ENCODE assay signal across 10 cellular contexts in the genomic region with DNA sequence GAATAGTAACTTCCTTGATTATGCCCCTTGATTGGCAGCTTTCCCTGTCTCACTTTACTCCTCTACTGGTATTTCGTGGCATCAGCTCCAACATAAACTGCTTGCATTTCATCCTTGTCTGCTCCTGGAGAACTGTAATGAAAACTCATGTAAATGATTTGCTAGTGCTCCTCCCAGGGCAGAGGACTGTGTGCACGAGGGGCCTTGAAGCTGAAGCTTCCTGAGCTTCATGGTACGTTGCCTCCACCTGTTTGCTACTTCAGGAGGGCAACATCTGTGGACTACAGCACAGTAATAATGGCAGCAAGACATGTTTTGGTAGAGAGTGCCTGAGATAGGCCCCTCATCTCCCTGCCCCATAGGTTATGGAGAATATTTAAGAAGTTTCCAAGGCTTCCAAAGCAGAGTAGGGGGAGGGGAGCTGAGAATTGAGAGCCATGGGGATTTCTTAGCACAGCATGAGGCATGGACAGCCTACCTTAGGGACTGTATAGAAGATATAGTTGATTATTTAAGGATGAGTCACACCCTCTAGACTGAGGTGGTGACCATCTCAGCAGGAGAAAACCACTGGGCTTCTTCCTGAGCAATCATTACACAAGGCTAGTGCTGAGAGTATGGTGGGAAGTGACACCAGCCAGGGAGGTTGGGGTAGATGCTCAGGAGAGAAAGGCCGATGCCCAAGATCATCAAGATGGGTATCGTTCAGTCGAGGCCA. TPM values are rescaled to one million over a fixed set of nuclear protein-coding genes. Genes with fewer than 3 reads are reported as not detected.
DNase-seq lines count a peak whose midpoint lies in the region; ATAC-seq, FAIRE-seq and TF ChIP-seq lines count a peak whose summit lies in the region.
"Had no signal": no experiment of that assay in that cellular context is flagged by ENCODE, and none has a peak within 500 bp of the region (broad histone marks: within the 10 kb centered on the region; RNA-seq: fewer than 3 reads in every experiment).

No MANE protein-coding gene starts in this region.

- FAIRE-seq in GM12891 (lab: Jason Lieb, UNC), result no peak

- H3K9me3 ChIP-seq in HEK293 (ENCODE audit: control insufficient read depth, insufficient read depth, low read depth, low read length), result no peaks in the 10 kb centered on the region
- no peaks in the 10 kb centered on the region for H3K9me3 ChIP-seq in uterus
- H3K9me3 ChIP-seq: thoracic aorta had no signal

- CTCF ChIA-PET in HEK293 (lab: Yijun Ruan, JAX), result no interaction called here

- H3K4me3 ChIP-seq in HEK293 (ENCODE audit: low read depth, low read length) (no peak overlapping the region), uterus (no peak overlapping the region)
- H3K4me3 ChIP-seq: thoracic aorta had no signal

- TF ChIP-seq CTCF in HEK293 (tag by site-specific recombination; IDR thresholded peaks at IDR 0.05) (no peak), uterus (IDR thresholded peaks at IDR 0.05) (no peak)

- DNase-seq in non-pigmented ciliary epithelial cell (ENCODE audit: low read depth) (peak; percentile 18), uterus (no peak), NCI-H146 treated with DMSO at 0.1 percent for 48 hours (lab: John Stamatoyannopoulos, UW; ENCODE audit: unreplicated experiment) (no peak), GM12891 (ENCODE audit: insufficient read length, low spot score) (no peak)
- DNase-seq: NCI-H1417 treated with DMSO at 0.1 percent for 48 hours; stimulated activated CD4-positive, alpha-beta T cell treated with anti-CD3 and anti-CD28 coated beads, Interleukin-4, amount 100 ng/mL, for 24 hours had no signal

- H3K27ac ChIP-seq in HEK293 (ENCODE audit: extremely low read depth, low read depth, low read length) (no peak overlapping the region), uterus (no peak overlapping the region)
- H3K27ac ChIP-seq: thoracic aorta had no signal

- H3K4me1 ChIP-seq in HEK293 (ENCODE audit: control insufficient read depth, insufficient read depth, low read length), result no peaks in the 10 kb centered on the region
- no peaks in the 10 kb centered on the region for H3K4me1 ChIP-seq in uterus

- intact Hi-C loops in uterus (cut with DNase I; ENCODE audit: low total_unique reads), result no loop called here

- ATAC-seq in GM19023 (IDR thresholded peaks at IDR 0.05; ENCODE audit: unreplicated experiment), result peak; percentile 92
- ATAC-seq in HG03460 (IDR thresholded peaks at IDR 0.05; ENCODE audit: unreplicated experiment), result peak; percentile 91

- POLR2A ChIA-PET in HEK293 (lab: Yijun Ruan, JAX), result no interaction called here

- no peaks in the 10 kb centered on the region for H3K36me3 ChIP-seq in HEK293 (ENCODE audit: control insufficient read depth in 2 of 2, insufficient read depth in 1 of 2, low read length in 2 of 2)
- no peaks in the 10 kb centered on the region for H3K36me3 ChIP-seq in uterus
- H3K36me3 ChIP-seq: thoracic aorta had no signal

- H3K27me3 ChIP-seq in uterus, result no peaks in the 10 kb centered on the region

- no peak for TF ChIP-seq POLR2A in uterus (IDR thresholded peaks at IDR 0.05)
- no peak for TF ChIP-seq POLR2A in GM12891 (IDR thresholded peaks at IDR 0.05; ENCODE audit: low read depth, low read length)

TF ChIP-seq in HEK293, 187 proteins besides CTCF, POLR2A, EP300 and RAD21:
- TF ChIP-seq ZNF433 (tag by site-specific recombination; IDR thresholded peaks at IDR 0.05; ENCODE audit: low read depth) (no peak), ZNF174 (tag by site-specific recombination; IDR thresholded peaks at IDR 0.05) (no peak), ZNF354C (tag by site-specific recombination; IDR thresholded peaks at IDR 0.05; ENCODE audit: borderline replicate concordance, low read depth) (no peak), ZNF335 (tag by site-specific recombination; conservative IDR thresholded peaks at IDR 0.05) (no peak), ZNF292 (tag by site-specific recombination; IDR thresholded peaks at IDR 0.05; ENCODE audit: borderline replicate concordance, low read depth) (no peak), ZIC2 (tag by site-specific recombination; IDR thresholded peaks at IDR 0.05) (0 out of 2 replicates have a peak, but pooled peaks have one; percentile 10), ZNF837 (tag by site-specific recombination; IDR thresholded peaks at IDR 0.05) (no peak)
- TF ChIP-seq, protein P1, sequence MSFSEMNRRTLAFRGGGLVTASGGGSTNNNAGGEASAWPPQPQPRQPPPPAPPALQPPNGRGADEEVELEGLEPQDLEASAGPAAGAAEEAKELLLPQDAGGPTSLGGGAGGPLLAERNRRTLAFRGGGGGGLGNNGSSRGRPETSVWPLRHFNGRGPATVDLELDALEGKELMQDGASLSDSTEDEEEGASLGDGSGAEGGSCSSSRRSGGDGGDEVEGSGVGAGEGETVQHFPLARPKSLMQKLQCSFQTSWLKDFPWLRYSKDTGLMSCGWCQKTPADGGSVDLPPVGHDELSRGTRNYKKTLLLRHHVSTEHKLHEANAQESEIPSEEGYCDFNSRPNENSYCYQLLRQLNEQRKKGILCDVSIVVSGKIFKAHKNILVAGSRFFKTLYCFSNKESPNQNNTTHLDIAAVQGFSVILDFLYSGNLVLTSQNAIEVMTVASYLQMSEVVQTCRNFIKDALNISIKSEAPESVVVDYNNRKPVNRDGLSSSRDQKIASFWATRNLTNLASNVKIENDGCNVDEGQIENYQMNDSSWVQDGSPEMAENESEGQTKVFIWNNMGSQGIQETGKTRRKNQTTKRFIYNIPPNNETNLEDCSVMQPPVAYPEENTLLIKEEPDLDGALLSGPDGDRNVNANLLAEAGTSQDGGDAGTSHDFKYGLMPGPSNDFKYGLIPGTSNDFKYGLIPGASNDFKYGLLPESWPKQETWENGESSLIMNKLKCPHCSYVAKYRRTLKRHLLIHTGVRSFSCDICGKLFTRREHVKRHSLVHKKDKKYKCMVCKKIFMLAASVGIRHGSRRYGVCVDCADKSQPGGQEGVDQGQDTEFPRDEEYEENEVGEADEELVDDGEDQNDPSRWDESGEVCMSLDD (tag by site-specific recombination; IDR thresholded peaks at IDR 0.05), result no peak
- TF ChIP-seq, protein P2, sequence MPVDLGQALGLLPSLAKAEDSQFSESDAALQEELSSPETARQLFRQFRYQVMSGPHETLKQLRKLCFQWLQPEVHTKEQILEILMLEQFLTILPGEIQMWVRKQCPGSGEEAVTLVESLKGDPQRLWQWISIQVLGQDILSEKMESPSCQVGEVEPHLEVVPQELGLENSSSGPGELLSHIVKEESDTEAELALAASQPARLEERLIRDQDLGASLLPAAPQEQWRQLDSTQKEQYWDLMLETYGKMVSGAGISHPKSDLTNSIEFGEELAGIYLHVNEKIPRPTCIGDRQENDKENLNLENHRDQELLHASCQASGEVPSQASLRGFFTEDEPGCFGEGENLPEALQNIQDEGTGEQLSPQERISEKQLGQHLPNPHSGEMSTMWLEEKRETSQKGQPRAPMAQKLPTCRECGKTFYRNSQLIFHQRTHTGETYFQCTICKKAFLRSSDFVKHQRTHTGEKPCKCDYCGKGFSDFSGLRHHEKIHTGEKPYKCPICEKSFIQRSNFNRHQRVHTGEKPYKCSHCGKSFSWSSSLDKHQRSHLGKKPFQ (tag by site-specific recombination; IDR thresholded peaks at IDR 0.05), result no peak
TF ChIP-seq in HEK293: peak in this region for 1.

TF ChIP-seq in GM12891, 5 proteins besides CTCF, POLR2A, EP300 and RAD21:
- TF ChIP-seq PAX5 (IDR thresholded peaks at IDR 0.05; ENCODE audit: insufficient read depth, low read length, severe bottlenecking) (no peak), TAF1 (IDR thresholded peaks at IDR 0.05; ENCODE audit: low read depth, low read length) (no peak), SPI1 (IDR thresholded peaks at IDR 0.05; ENCODE audit: low read depth, low read length) (no peak), POLR2AphosphoS5 (IDR thresholded peaks at IDR 0.05; ENCODE audit: low read depth, low read length) (no peak), POU2F2 (IDR thresholded peaks at IDR 0.05; ENCODE audit: low read depth, low read length) (no peak)

RNA-seq across cellular contexts. Expression of a gene that starts 29.5 kb away (rescaled TPM):
- total RNA-seq in uterus, result 1 to 10 TPM in 2 of 4 donors, under 1 TPM in 2; 0.26 to 2.8 (median 1.1) TPM
- polyA plus RNA-seq in GM12891 (2012; ENCODE audit: low read depth, missing spikeins), result 0.04 TPM
- total RNA-seq: thoracic aorta had no signal
